In the genomic region with DNA sequence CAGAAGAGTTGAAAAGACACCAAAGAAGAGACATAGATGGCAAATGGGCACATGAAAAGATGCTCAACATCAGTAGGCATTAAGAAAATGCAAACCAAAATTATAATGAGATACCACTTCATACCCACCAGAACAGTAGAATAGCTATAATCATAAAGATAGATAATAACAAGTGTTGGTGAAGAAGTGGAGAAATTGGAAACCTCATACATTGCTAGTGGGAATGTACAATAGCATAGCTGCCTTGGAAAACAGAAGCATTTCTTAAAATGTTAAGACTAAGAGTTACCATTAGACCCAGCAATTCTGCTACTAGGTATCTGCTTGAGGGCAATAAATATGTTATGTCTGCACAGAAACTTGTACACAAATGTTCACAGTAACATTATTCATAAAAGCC, we compare ENCODE assay signal across 25 cellular contexts.
DNase-seq lines count a peak whose midpoint lies in the region; ATAC-seq and TF ChIP-seq lines count a peak whose summit lies in the region.
"Had no signal": no experiment of that assay in that cellular context is flagged by ENCODE, and none has a peak within 500 bp of the region (broad histone marks: within the 10 kb centered on the region; RNA-seq: fewer than 3 reads in every experiment).

No MANE protein-coding gene starts in this region.

- H3K27me3 Mint-ChIP-seq in activated naive CD4-positive, alpha-beta T cell treated with anti-CD3 and anti-CD28 coated beads, Interleukin-2, amount 50 U/mL, for 24 hours, result no peaks in the 10 kb centered on the region
- no peaks in the 10 kb centered on the region for H3K27me3 Mint-ChIP-seq in central memory CD8-positive, alpha-beta T cell
- H3K27me3 Mint-ChIP-seq: CD4-positive, alpha-beta memory T cell; CD4-positive, CD25-positive, alpha-beta regulatory T cell; CD8-positive, alpha-beta memory T cell had no signal

- peaks cover 1 to 3% of the 10 kb centered on the region in 2 experiments; a peak in 2 of 3 replicates for H3K36me3 ChIP-seq in HEK293 (ENCODE audit: control insufficient read depth in 2 of 2, insufficient read depth in 1 of 2, low read length in 2 of 2)
- H3K36me3 ChIP-seq: BE2C had no signal

- ATAC-seq in central memory CD8-positive, alpha-beta T cell (replicated peaks; ENCODE audit: extremely low read depth, poor library complexity, severe bottlenecking), result no peak
- ATAC-seq in GM21447 (IDR thresholded peaks at IDR 0.05; ENCODE audit: unreplicated experiment) (no peak), HG03571 (IDR thresholded peaks at IDR 0.05; ENCODE audit: unreplicated experiment) (no peak)
- ATAC-seq: GM12878 had no signal

- H3K9me3 ChIP-seq in HEK293 (ENCODE audit: control insufficient read depth, insufficient read depth, low read depth, low read length), result no peaks in the 10 kb centered on the region
- H3K9me3 ChIP-seq: BE2C had no signal

- intact Hi-C loops in posterior vena cava (cut with DNase I), result no loop called here

- DNase-seq in activated naive CD4-positive, alpha-beta T cell treated with Interleukin-2 at 50 U/mL for 16 hours, result no peak
- no peak for DNase-seq in central memory CD8-positive, alpha-beta T cell (ENCODE audit: low spot score in 2 of 2)
- no peak for DNase-seq in posterior vena cava (ENCODE audit: low spot score)
- DNase-seq: ACHN; BE2C; C1 segment of cervical spinal cord; CD4-positive, alpha-beta memory T cell; CD4-positive, CD25-positive, alpha-beta regulatory T cell; CD8-positive, alpha-beta memory T cell; COR-L47; DMS 273 treated with DMSO at 0.1 percent for 48 hours; DMS153; DMS53; DMS79; DND-41; EL; GDM1 had no signal

- H3K4me1 ChIP-seq in HEK293 (ENCODE audit: control insufficient read depth, insufficient read depth, low read length), result no peaks in the 10 kb centered on the region
- H3K4me1 ChIP-seq: BE2C had no signal

- POLR2A ChIA-PET in HEK293 (lab: Yijun Ruan, JAX), result no interaction called here

- no peak for TF ChIP-seq CTCF in HEK293 (tag by site-specific recombination; IDR thresholded peaks at IDR 0.05)

- H3K36me3 Mint-ChIP-seq in activated naive CD4-positive, alpha-beta T cell treated with anti-CD3 and anti-CD28 coated beads, Interleukin-2, amount 50 U/mL, for 24 hours, result peaks cover 11% of the 10 kb centered on the region
- H3K36me3 Mint-ChIP-seq in central memory CD8-positive, alpha-beta T cell (ENCODE audit: insufficient read depth), result peaks cover 8% of the 10 kb centered on the region

- CTCF ChIA-PET in HEK293 (lab: Yijun Ruan, JAX), result interaction anchor here (0.7 kb wide), 1 partner anchor 14 kb away, joined by 3 read pairs; no protein-coding TSS in a partner anchor

- H3K27ac ChIP-seq in HEK293 (ENCODE audit: extremely low read depth, low read depth, low read length), result no peak overlapping the region
- H3K27ac ChIP-seq: 22Rv1, BLaER1 had no signal

- peak overlapping the region; percentile 46 for H3K27ac Mint-ChIP-seq in activated naive CD4-positive, alpha-beta T cell treated with anti-CD3 and anti-CD28 coated beads, Interleukin-2, amount 50 U/mL, for 24 hours
- H3K27ac Mint-ChIP-seq in central memory CD8-positive, alpha-beta T cell (ENCODE audit: low read depth), result peak overlapping the region; percentile 36
- H3K27ac Mint-ChIP-seq: CD14-positive monocyte; CD8-positive, alpha-beta memory T cell had no signal

- H3K4me1 Mint-ChIP-seq in activated naive CD4-positive, alpha-beta T cell treated with anti-CD3 and anti-CD28 coated beads, Interleukin-2, amount 50 U/mL, for 24 hours, result peaks cover 49% of the 10 kb centered on the region
- H3K4me1 Mint-ChIP-seq in central memory CD8-positive, alpha-beta T cell, result peaks cover 43% of the 10 kb centered on the region

- no peaks in the 10 kb centered on the region for H3K9me3 Mint-ChIP-seq in activated naive CD4-positive, alpha-beta T cell treated with anti-CD3 and anti-CD28 coated beads, Interleukin-2, amount 50 U/mL, for 24 hours
- no peaks in the 10 kb centered on the region for H3K9me3 Mint-ChIP-seq in central memory CD8-positive, alpha-beta T cell
- H3K9me3 Mint-ChIP-seq: CD4-positive, alpha-beta memory T cell; CD4-positive, CD25-positive, alpha-beta regulatory T cell; CD8-positive, alpha-beta memory T cell had no signal

- H3K4me3 Mint-ChIP-seq in activated naive CD4-positive, alpha-beta T cell treated with anti-CD3 and anti-CD28 coated beads, Interleukin-2, amount 50 U/mL, for 24 hours, result no peak overlapping the region
- H3K4me3 Mint-ChIP-seq in central memory CD8-positive, alpha-beta T cell, result no peak overlapping the region
- H3K4me3 Mint-ChIP-seq: CD14-positive monocyte; CD4-positive, alpha-beta memory T cell; CD4-positive, CD25-positive, alpha-beta regulatory T cell; CD8-positive, alpha-beta memory T cell had no signal

- H3K4me3 ChIP-seq in HEK293 (ENCODE audit: low read depth, low read length), result no peak overlapping the region
- H3K4me3 ChIP-seq: BLaER1, GM12878 had no signal

TF ChIP-seq in HEK293, 187 proteins besides CTCF, POLR2A, EP300 and RAD21:
- TF ChIP-seq ZNF146 (tag by site-specific recombination; IDR thresholded peaks at IDR 0.05) (no peak), ZNF184 (tag by site-specific recombination; IDR thresholded peaks at IDR 0.05) (peak; percentile 92)
